In genomic region chr11:19719960-19720359, GRCh38 we compare ENCODE assay signal across 29 cellular contexts. TPM values are rescaled to one million over a fixed set of nuclear protein-coding genes. Genes with fewer than 3 reads are reported as not detected.
A peak's percentile ranks its signal among the peaks of the same experiment; 100 is the strongest.
DNase-seq lines count a peak whose midpoint lies in the region; ATAC-seq and TF ChIP-seq lines count a peak whose summit lies in the region.
"Had no signal": no experiment of that assay in that cellular context is flagged by ENCODE, and none has a peak within 500 bp of the region (broad histone marks: within the 10 kb centered on the region; RNA-seq: fewer than 3 reads in every experiment).

No MANE protein-coding gene starts in this region.

- no peak overlapping the region for H3K4me3 ChIP-seq in left ventricle myocardium inferior
- H3K4me3 ChIP-seq in sigmoid colon = no peak overlapping the region
- H3K4me3 ChIP-seq in foreskin fibroblast (ENCODE audit: low read depth in 1 of 2, low read length in 2 of 2) = no peak overlapping the region
- H3K4me3 ChIP-seq: cardiac muscle cell, HAP-1, right lobe of liver, stomach, upper lobe of left lung had no signal

- TF ChIP-seq POLR2A in sigmoid colon (IDR thresholded peaks at IDR 0.05) = no peak

- H3K9me3 Mint-ChIP-seq in natural killer cell (no peaks in the 10 kb centered on the region), HFFc6 (no peaks in the 10 kb centered on the region)
- H3K9me3 Mint-ChIP-seq: activated B cell treated with CpG ODN at 0.5 μM for 24 hours; activated CD4-positive, alpha-beta T cell treated with anti-CD3 and anti-CD28 coated beads, Interleukin-2, amount 10 ng/mL, durations not matched to agents 7 days and 5 days; activated naive CD4-positive, alpha-beta T cell treated with anti-CD3 and anti-CD28 coated beads, Interleukin-2, amount 50 U/mL, for 72 hours; CD4-positive, alpha-beta T cell; immature natural killer cell; T-helper 1 cell treated with Interleukin-12 subunit alpha and Interleukin-12 subunit beta and Interleukin-4 antibody, amounts not matched to agents 30 μg/mL and 1 μg/mL, for 36 hours had no signal

- H3K4me1 ChIP-seq in left ventricle myocardium inferior (peaks cover 82% of the 10 kb centered on the region), sigmoid colon (peaks cover 0 to 88% (median 77%) of the 10 kb centered on the region in 4 donors)
- H3K4me1 ChIP-seq: HAP-1 had no signal

- 81 to 85% methylated on average over 1 of the region's 1 CpG for WGBS in sigmoid colon, 2 donors

- H3K27me3 Mint-ChIP-seq in natural killer cell (ENCODE audit: low read depth in 2 of 2) (peaks cover 17 to 26% of the 10 kb centered on the region in 2 donors), HFFc6 (ENCODE audit: insufficient read depth) (no peaks in the 10 kb centered on the region)

- no peak for TF ChIP-seq EP300 in sigmoid colon (IDR thresholded peaks at IDR 0.05)

- no peaks in the 10 kb centered on the region for H3K9me3 ChIP-seq in left ventricle myocardium inferior (replicated peaks)
- no peaks in the 10 kb centered on the region for H3K9me3 ChIP-seq in sigmoid colon
- H3K9me3 ChIP-seq: HAP-1, right lobe of liver, SK-N-SH, stomach, upper lobe of left lung had no signal

- H3K27me3 ChIP-seq in left ventricle myocardium inferior (ENCODE audit: low read depth) = no peaks in the 10 kb centered on the region
- no peaks in the 10 kb centered on the region for H3K27me3 ChIP-seq in sigmoid colon
- H3K27me3 ChIP-seq: right lobe of liver, upper lobe of left lung had no signal

- peaks cover 23 to 24% of the 10 kb centered on the region in 2 donors for H3K4me1 Mint-ChIP-seq in natural killer cell
- peaks cover 91% of the 10 kb centered on the region for H3K4me1 Mint-ChIP-seq in HFFc6 (ENCODE audit: low read depth)

- H3K4me3 Mint-ChIP-seq in natural killer cell = no peak overlapping the region
- H3K4me3 Mint-ChIP-seq in HFFc6 = no peak overlapping the region
- H3K4me3 Mint-ChIP-seq: activated B cell treated with CpG ODN at 0.5 μM for 24 hours; activated CD4-positive, alpha-beta T cell treated with anti-CD3 and anti-CD28 coated beads, Interleukin-2, amount 10 ng/mL, durations not matched to agents 7 days and 5 days; CD4-positive, alpha-beta T cell; immature natural killer cell; T-helper 1 cell treated with Interleukin-12 subunit alpha and Interleukin-12 subunit beta and Interleukin-4 antibody, amounts not matched to agents 30 μg/mL and 1 μg/mL, for 36 hours had no signal

- TF ChIP-seq CTCF in left ventricle myocardium inferior (IDR thresholded peaks at IDR 0.05; ENCODE audit: borderline replicate concordance) = no peak
- TF ChIP-seq CTCF in sigmoid colon (IDR thresholded peaks at IDR 0.05) = no peak
- TF ChIP-seq CTCF in foreskin fibroblast (IDR thresholded peaks at IDR 0.05; ENCODE audit: low read depth, low read length) = no peak
- TF ChIP-seq CTCF in natural killer cell (IDR thresholded peaks at IDR 0.05) = no peak
- TF ChIP-seq CTCF in HFFc6 (IDR thresholded peaks at IDR 0.05) = no peak

- DNase-seq in left ventricle myocardium inferior (no peak), cardiac septum (ENCODE audit: low spot score) (no peak), globus pallidus (ENCODE audit: low spot score) (peak; percentile 69), sigmoid colon (no peak), foreskin fibroblast (no peak), natural killer cell (no peak), HFFc6 (no peak)
- DNase-seq: activated B cell treated with CpG ODN at 0.5 μM for 24 hours; activated CD4-positive, alpha-beta T cell treated with anti-CD3 and anti-CD28 coated beads, Interleukin-2, amount 10 ng/mL, durations not matched to agents 7 days and 5 days; CD4-positive, alpha-beta T cell; erythroblast; immature natural killer cell; KG1; left colon; mesendoderm; NCI-H1417 treated with DMSO at 0.1 percent for 48 hours; NCI-H2081 treated with DMSO at 0.1 percent for 48 hours; NCI-H2227 treated with DMSO at 0.1 percent for 48 hours; NCI-H526; right lobe of liver; SK-N-SH; stimulated activated CD4-positive, alpha-beta T cell treated with anti-CD3 and anti-CD28 coated beads, Interleukin-4, amount 100 ng/mL, for 1 hour; stomach; upper lobe of left lung had no signal

- intact Hi-C loops in left ventricle myocardium inferior (cut with micrococcal nuclease) (no loop called here), cardiac septum (cut with DNase I) (no loop called here), sigmoid colon (cut with DNase I) (no loop called here), natural killer cell (cut with micrococcal nuclease) (no loop called here)

- no peak overlapping the region for H3K27ac Mint-ChIP-seq in natural killer cell
- H3K27ac Mint-ChIP-seq in HFFc6 = no peak overlapping the region
- H3K27ac Mint-ChIP-seq: activated B cell treated with CpG ODN at 0.5 μM for 24 hours; activated CD4-positive, alpha-beta T cell treated with anti-CD3 and anti-CD28 coated beads, Interleukin-2, amount 10 ng/mL, durations not matched to agents 7 days and 5 days; activated naive CD4-positive, alpha-beta T cell treated with anti-CD3 and anti-CD28 coated beads, Interleukin-2, amount 50 U/mL, for 72 hours; CD4-positive, alpha-beta T cell; immature natural killer cell; T-helper 1 cell treated with Interleukin-12 subunit alpha and Interleukin-12 subunit beta and Interleukin-4 antibody, amounts not matched to agents 30 μg/mL and 1 μg/mL, for 36 hours had no signal

- ATAC-seq in GM19452 (IDR thresholded peaks at IDR 0.05; ENCODE audit: unreplicated experiment) (no peak), natural killer cell (no peak)
- ATAC-seq: activated naive CD4-positive, alpha-beta T cell treated with anti-CD3 and anti-CD28 coated beads, Interleukin-2, amount 50 U/mL, for 72 hours; left colon; right lobe of liver had no signal

- H3K27ac ChIP-seq in left ventricle myocardium inferior (replicated peaks) (peak overlapping the region; percentile 62), sigmoid colon (peak overlapping the region; percentile 93 to 98 (median 96))
- H3K27ac ChIP-seq: cardiac muscle cell, right lobe of liver, upper lobe of left lung had no signal

- no peaks in the 10 kb centered on the region for H3K36me3 Mint-ChIP-seq in natural killer cell
- H3K36me3 Mint-ChIP-seq in HFFc6 (ENCODE audit: low read depth) = peaks cover 37% of the 10 kb centered on the region; the same call in 1 of the 2 replicates
- H3K36me3 Mint-ChIP-seq: activated naive CD4-positive, alpha-beta T cell treated with anti-CD3 and anti-CD28 coated beads, Interleukin-2, amount 50 U/mL, for 72 hours; immature natural killer cell had no signal

- H3K36me3 ChIP-seq in left ventricle myocardium inferior (no peaks in the 10 kb centered on the region), sigmoid colon (no peaks in the 10 kb centered on the region)
- H3K36me3 ChIP-seq: cardiac muscle cell, HAP-1, right lobe of liver, stomach, upper lobe of left lung had no signal

RNA-seq across cellular contexts. Expression of gene NAV2, which starts 7.3 kb away (rescaled TPM):
- total RNA-seq in left ventricle myocardium inferior = 14.3 TPM
- total RNA-seq in cardiac septum = 50.8 TPM
- total RNA-seq in sigmoid colon = 10 to 100 TPM; 22.1 to 62.6 (median 38.2) TPM
- 1 to 10 TPM; 1.2 to 9.6 (median 2.3) TPM for polyA plus RNA-seq in sigmoid colon
- 1 to 10 TPM in 1 of 3 donors, under 1 TPM in 2; 0.14 to 1.6 (median 0.43) TPM for total RNA-seq in natural killer cell
- 10 to 100 TPM; 12.4 to 34.9 (median 31.8) TPM for total RNA-seq in HFFc6 (2021; fragmentation: NEBNext Ultra II Directional; extraction: Animal tissue kit (Norgen Biotek cat#: 25700))
